27 cellular contexts compared by ENCODE assay signal in the genomic region with DNA sequence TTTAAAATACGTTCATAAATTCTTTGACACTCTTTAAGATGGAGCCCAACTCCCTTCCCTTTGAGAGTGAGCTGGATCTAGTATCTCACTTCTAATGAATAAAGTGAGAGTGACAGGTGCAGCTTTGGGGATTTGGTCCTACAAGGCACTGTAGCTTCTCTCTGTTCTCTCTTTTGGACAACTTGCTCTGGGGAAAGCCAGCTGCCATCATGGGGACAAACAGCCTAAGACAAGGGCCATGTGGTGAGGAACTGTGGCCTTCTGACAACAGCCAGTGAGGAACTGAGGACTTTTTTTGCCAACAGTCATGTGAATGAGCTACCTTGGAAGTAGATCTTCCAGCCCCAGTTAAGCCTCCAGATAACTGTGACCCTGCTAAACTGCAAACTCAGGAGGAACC.
"Had no signal": no experiment of that assay in that cellular context is flagged by ENCODE, and none has a peak within 500 bp of the region (broad histone marks: within the 10 kb centered on the region; RNA-seq: fewer than 3 reads in every experiment).

No MANE protein-coding gene starts in this region.

- H2AFZ ChIP-seq: neural progenitor cell, parathyroid adenoma had no signal

- H3K36me3 ChIP-seq: left lung, lower lobe of right lung, neural progenitor cell, neutrophil, right lobe of liver, suprapubic skin, thoracic aorta, tibial artery, upper lobe of right lung had no signal

- H3K27me3 Mint-ChIP-seq: naive B cell; stimulated activated naive CD8-positive, alpha-beta T cell treated with anti-CD3 and anti-CD28 coated beads, Interleukin-15, Interleukin-2, amounts not matched to agents 100 ng/mL and 50 ng/mL, for 24 hours had no signal

- H3K9me3 Mint-ChIP-seq: stimulated activated naive CD8-positive, alpha-beta T cell treated with anti-CD3 and anti-CD28 coated beads, Interleukin-15, Interleukin-2, amounts not matched to agents 100 ng/mL and 50 ng/mL, for 24 hours had no signal

- H3K27ac Mint-ChIP-seq: immature natural killer cell; naive B cell; natural killer cell; nephron progenitor cell; neural progenitor cell; stimulated activated naive CD8-positive, alpha-beta T cell treated with anti-CD3 and anti-CD28 coated beads, Interleukin-15, Interleukin-2, amounts not matched to agents 100 ng/mL and 50 ng/mL, for 24 hours had no signal

- H3K36me3 Mint-ChIP-seq: immature natural killer cell, natural killer cell, neural progenitor cell had no signal

- H3K4me3 ChIP-seq: left lung, lower lobe of right lung, neural progenitor cell, psoas muscle, right lobe of liver, smooth muscle cell, suprapubic skin, thoracic aorta, tibial artery, upper lobe of right lung had no signal

- H3K9me3 ChIP-seq: lower lobe of right lung, neutrophil, psoas muscle, right lobe of liver, thoracic aorta, tibial artery, upper lobe of right lung had no signal

- H3K27me3 ChIP-seq: left lung, neural progenitor cell, neutrophil, right lobe of liver, suprapubic skin, tibial artery, upper lobe of right lung had no signal

- H3K9ac ChIP-seq: neural progenitor cell, parathyroid adenoma had no signal

- ATAC-seq: left colon, left lung, lower lobe of right lung, natural killer cell, psoas muscle, right lobe of liver, upper lobe of right lung had no signal

- DNase-seq: hypothalamus; immature natural killer cell; kidney; left colon; left lung; lower lobe of right lung; mammary epithelial cell; mesenchymal stem cell; naive B cell; natural killer cell; nephron progenitor cell; occipital lobe; psoas muscle; right lobe of liver; stimulated activated CD4-positive, alpha-beta T cell treated with anti-CD3 and anti-CD28 coated beads, Interleukin-1b, Interleukin-23, amount 100 ng/mL, for 48 hours; stimulated activated CD4-positive, alpha-beta T cell treated with anti-CD3 and anti-CD28 coated beads, Interleukin-2, amount 100 ng/mL, for 48 hours; stimulated activated naive CD4-positive, alpha-beta T cell; tibial artery; trophoblast cell; upper lobe of right lung had no signal

- H3K27ac ChIP-seq: left lung, lower lobe of right lung, neural progenitor cell, neutrophil, parathyroid adenoma, psoas muscle, right lobe of liver, suprapubic skin, thoracic aorta, tibial artery, upper lobe of right lung had no signal

- H3K4me1 ChIP-seq: left lung, lower lobe of right lung, neural progenitor cell, parathyroid adenoma, psoas muscle, right lobe of liver, suprapubic skin, tibial artery, upper lobe of right lung had no signal

- H3K79me2 ChIP-seq: parathyroid adenoma had no signal

- H3K4me1 Mint-ChIP-seq: immature natural killer cell, naive B cell, natural killer cell had no signal

- H3K4me3 Mint-ChIP-seq: immature natural killer cell; naive B cell; natural killer cell; nephron progenitor cell; neural progenitor cell; stimulated activated naive CD8-positive, alpha-beta T cell treated with anti-CD3 and anti-CD28 coated beads, Interleukin-15, Interleukin-2, amounts not matched to agents 100 ng/mL and 50 ng/mL, for 24 hours had no signal

- H3K4me2 ChIP-seq: neural progenitor cell, smooth muscle cell had no signal
